ENCODE assay signal across 21 cellular contexts in genomic region chr7:15906436-15906835, GRCh38.
DNase-seq lines count a peak whose midpoint lies in the region; ATAC-seq and TF ChIP-seq lines count a peak whose summit lies in the region.
"Had no signal": no experiment of that assay in that cellular context is flagged by ENCODE, and none has a peak within 500 bp of the region (broad histone marks: within the 10 kb centered on the region; RNA-seq: fewer than 3 reads in every experiment).

No MANE protein-coding gene starts in this region.

- TF ChIP-seq CTCF in heart right ventricle (IDR thresholded peaks at IDR 0.05) (no peak), sigmoid colon (IDR thresholded peaks at IDR 0.05) (no peak), transverse colon (IDR thresholded peaks at IDR 0.05) (no peak)

- peak overlapping the region; percentile 56 for H4K8ac ChIP-seq in mesenchymal stem cell (ENCODE audit: low read length)

- H3K4me1 ChIP-seq in heart right ventricle (peaks cover 0 to 12% (median 4%) of the 10 kb centered on the region in 9 donors), mesenchymal stem cell (ENCODE audit: control insufficient read depth, insufficient read depth, low read depth, low read length) (no peaks in the 10 kb centered on the region), sigmoid colon (peaks cover 0 to 37% (median 23%) of the 10 kb centered on the region in 4 donors), transverse colon (peaks cover 0 to 21% (median 5%) of the 10 kb centered on the region in 4 donors)
- H3K4me1 ChIP-seq: BE2C had no signal

- no peak overlapping the region for H3K14ac ChIP-seq in mesenchymal stem cell (ENCODE audit: low read length in 2 of 2)

- intact Hi-C loops in heart right ventricle (cut with DNase I) (no loop called here), cardiac septum (cut with DNase I) (no loop called here), sigmoid colon (cut with DNase I) (no loop called here), transverse colon (cut with DNase I; ENCODE audit: low total_unique reads) (no loop called here)

- no peak overlapping the region for H3K18ac ChIP-seq in mesenchymal stem cell (ENCODE audit: low read depth in 1 of 2, low read length in 2 of 2)

- H2BK120ac ChIP-seq in mesenchymal stem cell (ENCODE audit: low read depth, low read length): no peak overlapping the region

- no peaks in the 10 kb centered on the region for H3K79me1 ChIP-seq in mesenchymal stem cell (replicated peaks; ENCODE audit: low read length, poor library complexity, severe bottlenecking)

- 55 to 76% methylated on average over 1 of the region's 1 CpG for whole genome bisulfite sequencing in heart right ventricle, 2 donors
- 67% methylated on average over 1 of the region's 1 CpG for WGBS in mesenchymal stem cell
- 86 to 90% methylated on average over 1 of the region's 1 CpG for whole genome bisulfite sequencing in sigmoid colon, 2 donors
- WGBS in transverse colon (ENCODE audit: low coverage in 1 of 2), 2 donors: 82 to 100% methylated on average over 1 of the region's 1 CpG

- in situ Hi-C loops in transverse colon (cut with MboI; ENCODE audit: low pct_ligation_motif_present in 1 of 4, low pct_unique_long_range_greater_than_20kb in 1 of 4, low sequenced_read_pairs in 3 of 4): no loop called here

- no peak overlapping the region for H2AK5ac ChIP-seq in mesenchymal stem cell (ENCODE audit: low read length, severe bottlenecking)

- H3K23ac ChIP-seq in mesenchymal stem cell (ENCODE audit: low read length in 2 of 2): no peak overlapping the region

- H2BK15ac ChIP-seq in mesenchymal stem cell (ENCODE audit: low read depth, poor library complexity, severe bottlenecking): no peak overlapping the region

- H3K4me3 ChIP-seq in heart right ventricle (no peak overlapping the region), mesenchymal stem cell (ENCODE audit: insufficient read depth in 1 of 2, low read depth in 1 of 2, low read length in 2 of 2) (no peak overlapping the region), sigmoid colon (no peak overlapping the region), transverse colon (no peak overlapping the region)
- H3K4me3 ChIP-seq: K562 had no signal

- no peak overlapping the region for H2BK12ac ChIP-seq in mesenchymal stem cell (ENCODE audit: low read length in 2 of 2)

- no peak overlapping the region for H2AFZ ChIP-seq in mesenchymal stem cell (ENCODE audit: low read depth, low read length)

- no peaks in the 10 kb centered on the region for H3K9me3 ChIP-seq in heart right ventricle
- no peaks in the 10 kb centered on the region for H3K9me3 ChIP-seq in mesenchymal stem cell (ENCODE audit: control insufficient read depth, low read length)
- no peaks in the 10 kb centered on the region for H3K9me3 ChIP-seq in sigmoid colon
- H3K9me3 ChIP-seq in transverse colon: no peaks in the 10 kb centered on the region
- H3K9me3 ChIP-seq: BE2C had no signal

- H4K91ac ChIP-seq in mesenchymal stem cell (ENCODE audit: low read length): no peak overlapping the region

- DNase-seq in heart right ventricle (peak in 1 of 2 donors; percentile 13), cardiac septum (ENCODE audit: low spot score) (no peak), mesenchymal stem cell (no peak), sigmoid colon (no peak), transverse colon (no peak)
- no peak for DNase-seq in activated CD4-positive, alpha-beta T cell treated with anti-CD3 and anti-CD28 coated beads, Interleukin-2, amount 50 U/mL, for 48 hours
- no peak for DNase-seq in effector CD4-positive, alpha-beta T cell
- DNase-seq: BE2C, EL, GF-D8, NCI-H1092 treated with DMSO at 0.1 percent for 48 hours, NCI-H146, NCI-H2029, NCI-H2171, NCI-H345, NCI-H526, OCI-M1 had no signal

- H3K27me3 ChIP-seq in heart right ventricle (no peaks in the 10 kb centered on the region), mesenchymal stem cell (ENCODE audit: control insufficient read depth in 1 of 2, insufficient read depth in 1 of 2, low read length in 2 of 2) (no peaks in the 10 kb centered on the region), sigmoid colon (no peaks in the 10 kb centered on the region), transverse colon (no peaks in the 10 kb centered on the region)
- H3K27me3 ChIP-seq: BE2C had no signal

- H3K4me2 ChIP-seq in mesenchymal stem cell (ENCODE audit: low read length, poor library complexity, severe bottlenecking): no peak overlapping the region

- H3K4ac ChIP-seq in mesenchymal stem cell (ENCODE audit: low read depth in 1 of 2, low read length in 2 of 2): no peak overlapping the region

- H3K9ac ChIP-seq in mesenchymal stem cell (ENCODE audit: low read length): no peak overlapping the region

- peak overlapping the region in 1 of 10 donors; percentile 27 for H3K27ac ChIP-seq in heart right ventricle
- H3K27ac ChIP-seq in mesenchymal stem cell (ENCODE audit: low read length, poor library complexity, severe bottlenecking): no peak overlapping the region
- peak overlapping the region in 3 of 4 donors; percentile 62 to 68 (median 63) for H3K27ac ChIP-seq in sigmoid colon
- peak overlapping the region in 2 of 4 donors; percentile 32 to 42 for H3K27ac ChIP-seq in transverse colon
- H3K27ac ChIP-seq: HL-60 had no signal

- H3K36me3 ChIP-seq in heart right ventricle (no peaks in the 10 kb centered on the region), mesenchymal stem cell (ENCODE audit: control insufficient read depth in 1 of 2, insufficient read depth in 2 of 2, low read depth in 1 of 2, low read length in 2 of 2) (no peaks in the 10 kb centered on the region), sigmoid colon (no peaks in the 10 kb centered on the region), transverse colon (no peaks in the 10 kb centered on the region)
- H3K36me3 ChIP-seq: BE2C had no signal

- ATAC-seq in heart right ventricle: peak in 5 of 8 donors; percentile 30 to 76 (median 59)
- ATAC-seq: HCT116, HepG2, K562 had no signal

- TF ChIP-seq POLR2A in sigmoid colon (IDR thresholded peaks at IDR 0.05) (no peak), transverse colon (IDR thresholded peaks at IDR 0.05) (no peak)

- no peak overlapping the region for H2BK5ac ChIP-seq in mesenchymal stem cell (ENCODE audit: low read depth, low read length, poor library complexity, severe bottlenecking)

- TF ChIP-seq EP300 in sigmoid colon (IDR thresholded peaks at IDR 0.05): no peak
- TF ChIP-seq EP300 in transverse colon (IDR thresholded peaks at IDR 0.05; ENCODE audit: low read depth): no peak
